ENCODE assay signal across 2 cellular contexts in genomic region chr2:23465138-23465537, GRCh38.
TF ChIP-seq lines count a peak whose summit lies in the region.

No MANE protein-coding gene starts in this region.

TF ChIP-seq in H1, 55 proteins besides CTCF, POLR2A, EP300 and RAD21:
- no peak for TF ChIP-seq CEBPB (IDR thresholded peaks at IDR 0.05; ENCODE audit: low read depth, low read length)
- no peak for TF ChIP-seq ATF2 (IDR thresholded peaks at IDR 0.05; ENCODE audit: low read length)
- TF ChIP-seq KDM1A (IDR thresholded peaks at IDR 0.05; ENCODE audit: borderline replicate concordance, low read length), result no peak
- TF ChIP-seq BACH1 (IDR thresholded peaks at IDR 0.05; ENCODE audit: low read length), result no peak
- no peak for TF ChIP-seq RFX5 (IDR thresholded peaks at IDR 0.05; ENCODE audit: borderline replicate concordance, low read depth, low read length)
- TF ChIP-seq HDAC6 (IDR thresholded peaks at IDR 0.05; ENCODE audit: low read depth, low read length), result no peak
TF ChIP-seq in H1: peak in this region for 0.

TF ChIP-seq in HEK293T, 16 proteins besides CTCF, POLR2A, EP300 and RAD21:
- TF ChIP-seq FOXM1 (IDR thresholded peaks at IDR 0.05; ENCODE audit: borderline replicate concordance) (no peak), L3MBTL2 (conservative IDR thresholded peaks at IDR 0.05) (no peak), HDGF (IDR thresholded peaks at IDR 0.05; ENCODE audit: borderline replicate concordance) (no peak), TARDBP (IDR thresholded peaks at IDR 0.05) (no peak), NFRKB (IDR thresholded peaks at IDR 0.05) (no peak), ELF4 (IDR thresholded peaks at IDR 0.05) (no peak), SUZ12 (IDR thresholded peaks at IDR 0.05) (no peak)
